Comparison of ENCODE assay signal across 16 cellular contexts in the genomic region with DNA sequence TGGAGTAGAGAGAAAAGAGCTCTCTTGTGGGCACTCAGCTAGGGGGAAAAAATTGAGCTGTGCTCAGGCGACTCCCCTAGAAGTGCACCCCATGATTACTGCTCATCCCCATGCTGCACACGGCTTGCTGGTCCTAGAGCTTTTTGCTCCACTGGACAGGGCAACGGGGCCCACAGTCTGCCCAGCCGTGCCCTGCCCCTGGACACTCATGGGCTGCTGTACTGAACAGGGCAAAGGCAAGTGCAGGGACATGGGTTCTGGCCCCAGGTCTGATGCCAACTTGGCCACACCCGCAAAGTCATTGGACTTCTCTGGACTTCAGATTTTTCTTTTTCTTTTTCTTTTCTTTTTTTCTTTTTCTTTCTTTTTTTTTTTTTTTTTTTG. TPM values are rescaled to one million over a fixed set of nuclear protein-coding genes. Genes with fewer than 3 reads are reported as not detected.
DNase-seq lines count a peak whose midpoint lies in the region; ATAC-seq, FAIRE-seq and TF ChIP-seq lines count a peak whose summit lies in the region.
"Had no signal": no experiment of that assay in that cellular context is flagged by ENCODE, and none has a peak within 500 bp of the region (broad histone marks: within the 10 kb centered on the region; RNA-seq: fewer than 3 reads in every experiment).

No MANE protein-coding gene starts in this region.

- H3K36me3 ChIP-seq in right lobe of liver (no peaks in the 10 kb centered on the region), HepG2 (replicated peaks in 1 of 2; ENCODE audit: control insufficient read depth in 1 of 2, insufficient read depth in 2 of 2, low read length in 2 of 2) (no peaks in the 10 kb centered on the region), neuronal stem cell (replicated peaks in 1 of 2; ENCODE audit: control insufficient read depth in 2 of 2, insufficient read depth in 2 of 2, low read length in 2 of 2) (no peaks in the 10 kb centered on the region)
- H3K36me3 ChIP-seq: adrenal gland had no signal

- CTCF ChIA-PET in HepG2 (lab: Yijun Ruan, JAX; ENCODE audit: low intra/inter-chr PET ratio, low total read pairs) = no interaction called here

- H3K36me3 Mint-ChIP-seq in activated T-helper 1 cell treated with anti-CD3 and anti-CD28 coated beads, Interleukin-12 subunit alpha, Interleukin-12 subunit beta, Interleukin-2, Interleukin-4 antibody, amounts not matched to agents 30 ng/mL and 10 ng/mL and 1 ng/mL, durations not matched to agents 14 hours and 24 hours and 36 hours (ENCODE audit: low read depth) = no peaks in the 10 kb centered on the region
- H3K36me3 Mint-ChIP-seq in immature natural killer cell = no peaks in the 10 kb centered on the region

- peak overlapping the region; percentile 4 for H3K4ac ChIP-seq in neuronal stem cell (ENCODE audit: low read length)

- H3K4me2 ChIP-seq in HepG2 (ENCODE audit: low read depth, low read length) (no peak overlapping the region), neuronal stem cell (ENCODE audit: insufficient read depth, low read length, poor library complexity, severe bottlenecking) (no peak overlapping the region)

- H3K23ac ChIP-seq in neuronal stem cell (ENCODE audit: low read depth, low read length, poor library complexity) = no peak overlapping the region

- H3K79me2 ChIP-seq in HepG2 (ENCODE audit: insufficient read depth, low read length) = no peaks in the 10 kb centered on the region

- H3K4me1 ChIP-seq in right lobe of liver = peaks cover 0 to 36% (median 10%) of the 10 kb centered on the region in 4 donors
- H3K4me1 ChIP-seq in HepG2 (ENCODE audit: insufficient read depth, low read length) = peaks cover 41% of the 10 kb centered on the region
- H3K4me1 ChIP-seq in neuronal stem cell (ENCODE audit: control insufficient read depth in 2 of 2, insufficient read depth in 1 of 2, low read depth in 1 of 2, low read length in 2 of 2) = peaks cover 11 to 22% of the 10 kb centered on the region in 2 donors

- BruUV-seq in HepG2 (replicated peaks; lab: Mats Ljungman, UMichigan) = no TSS peak

- no peaks in the 10 kb centered on the region for H3K27me3 Mint-ChIP-seq in activated T-helper 1 cell treated with anti-CD3 and anti-CD28 coated beads, Interleukin-12 subunit alpha, Interleukin-12 subunit beta, Interleukin-2, Interleukin-4 antibody, amounts not matched to agents 30 ng/mL and 10 ng/mL and 1 ng/mL, durations not matched to agents 14 hours and 24 hours and 36 hours (ENCODE audit: insufficient read depth)
- H3K27me3 Mint-ChIP-seq in immature natural killer cell (ENCODE audit: low read depth in 3 of 3) = peaks cover 2 to 12% (median 3%) of the 10 kb centered on the region in 3 donors
- H3K27me3 Mint-ChIP-seq: progenitor cell of endocrine pancreas had no signal

- no peak for TF ChIP-seq CTCF in right lobe of liver (IDR thresholded peaks at IDR 0.05)
- TF ChIP-seq CTCF in HepG2 (CRISPR knock-in tag; IDR thresholded peaks at IDR 0.05) = no peak

- H2BK15ac ChIP-seq in neuronal stem cell (ENCODE audit: low read length) = peak overlapping the region; percentile 8

- no peaks in the 10 kb centered on the region for H3K27me3 ChIP-seq in right lobe of liver
- H3K27me3 ChIP-seq in HepG2 (ENCODE audit: control insufficient read depth in 1 of 2, insufficient read depth in 2 of 2, low read length in 2 of 2) = no peaks in the 10 kb centered on the region
- peaks cover 0 to 2% (median 0%) of the 10 kb centered on the region in 3 experiments for H3K27me3 ChIP-seq in neuronal stem cell (ENCODE audit: control insufficient read depth in 3 of 3, insufficient read depth in 3 of 3, low read depth in 1 of 3, low read length in 3 of 3)
- H3K27me3 ChIP-seq: adrenal gland had no signal

- POLR2A ChIA-PET in HepG2 (lab: Yijun Ruan, JAX) = interaction anchor here (0.9 kb wide), 1 partner anchor 79 kb away, joined by 4 read pairs; no protein-coding TSS in a partner anchor

- no peak for FAIRE-seq in HepG2 (lab: Jason Lieb, UNC)
- FAIRE-seq: D721Med, G401.6 had no signal

- H2AFZ ChIP-seq in HepG2 (ENCODE audit: low read length) (no peak overlapping the region), neuronal stem cell (ENCODE audit: low read length) (no peak overlapping the region)

- no peak for TF ChIP-seq RAD21 in HepG2 (CRISPR knock-in tag; IDR thresholded peaks at IDR 0.05)

- no peak overlapping the region for H3K14ac ChIP-seq in neuronal stem cell (ENCODE audit: low read length)

- peak overlapping the region; percentile 64 for H2AK5ac ChIP-seq in neuronal stem cell (ENCODE audit: low read depth, low read length)

- H3K27ac Mint-ChIP-seq in activated T-helper 1 cell treated with anti-CD3 and anti-CD28 coated beads, Interleukin-12 subunit alpha, Interleukin-12 subunit beta, Interleukin-2, Interleukin-4 antibody, amounts not matched to agents 30 ng/mL and 10 ng/mL and 1 ng/mL, durations not matched to agents 14 hours and 24 hours and 36 hours = peak overlapping the region; percentile 14
- no peak overlapping the region for H3K27ac Mint-ChIP-seq in immature natural killer cell
- H3K27ac Mint-ChIP-seq: progenitor cell of endocrine pancreas had no signal

- H3K9me3 ChIP-seq in right lobe of liver (no peaks in the 10 kb centered on the region), HepG2 (ENCODE audit: low read length) (no peaks in the 10 kb centered on the region), neuronal stem cell (replicated peaks in 1 of 2; ENCODE audit: control insufficient read depth in 2 of 2, insufficient read depth in 1 of 2, low read depth in 1 of 2, low read length in 2 of 2) (peaks cover 0 to 1% of the 10 kb centered on the region in 2 donors)
- H3K9me3 ChIP-seq: adrenal gland had no signal

- peak overlapping the region; percentile 20 for H3K18ac ChIP-seq in neuronal stem cell (ENCODE audit: low read length)

- no peak for TF ChIP-seq EP300 in HepG2 (IDR thresholded peaks at IDR 0.05; ENCODE audit: low read depth in 2 of 2, low read length in 2 of 2)
- no peak for TF ChIP-seq EP300 in HepG2 (CRISPR knock-in tag; IDR thresholded peaks at IDR 0.05; ENCODE audit: borderline replicate concordance)

- H3K4me3 ChIP-seq in right lobe of liver (no peak overlapping the region), HepG2 (replicated peaks in 1 of 3; ENCODE audit: insufficient read depth in 1 of 3, low read depth in 2 of 3, low read length in 3 of 3) (no peak overlapping the region), neuronal stem cell (ENCODE audit: low read length in 2 of 2) (no peak overlapping the region)
- H3K4me3 ChIP-seq: adrenal gland, SK-N-MC had no signal

- no peaks in the 10 kb centered on the region for H3K9me3 Mint-ChIP-seq in activated T-helper 1 cell treated with anti-CD3 and anti-CD28 coated beads, Interleukin-12 subunit alpha, Interleukin-12 subunit beta, Interleukin-2, Interleukin-4 antibody, amounts not matched to agents 30 ng/mL and 10 ng/mL and 1 ng/mL, durations not matched to agents 14 hours and 24 hours and 36 hours
- H3K9me3 Mint-ChIP-seq in immature natural killer cell = no peaks in the 10 kb centered on the region

- no peaks in the 10 kb centered on the region for H3K79me1 ChIP-seq in neuronal stem cell (ENCODE audit: low read depth, low read length)

- TF ChIP-seq POLR2A in right lobe of liver (IDR thresholded peaks at IDR 0.05) (no peak), HepG2 (IDR thresholded peaks at IDR 0.05; ENCODE audit: insufficient read depth in 1 of 2, low read depth in 2 of 2, low read length in 2 of 2) (no peak)

- ATAC-seq in right lobe of liver (no peak), HepG2 (no peak), HG02970 (IDR thresholded peaks at IDR 0.05; ENCODE audit: low FRiP score, unreplicated experiment) (no peak)

- H3K9ac ChIP-seq in HepG2 (ENCODE audit: insufficient read depth, low read depth, low read length) (no peak overlapping the region), neuronal stem cell (ENCODE audit: low read depth, low read length, poor library complexity) (no peak overlapping the region)

- intact Hi-C loops in right lobe of liver (cut with DNase I) = no loop called here
- intact Hi-C loops in HepG2 (cut with micrococcal nuclease; ENCODE audit: unreplicated experiment) = no loop called here
- intact Hi-C loops in activated T-helper 1 cell treated with anti-CD3 and anti-CD28 coated beads, Interleukin-12 subunit alpha, Interleukin-12 subunit beta, Interleukin-2, Interleukin-4 antibody, amounts not matched to agents 30 ng/mL and 10 ng/mL and 1 ng/mL, durations not matched to agents 14 hours and 24 hours and 36 hours (cut with micrococcal nuclease) = loop anchor here (1.0 kb wide), 1 partner anchor 20 kb away; no protein-coding TSS in a partner anchor

- H3K4me1 Mint-ChIP-seq in activated T-helper 1 cell treated with anti-CD3 and anti-CD28 coated beads, Interleukin-12 subunit alpha, Interleukin-12 subunit beta, Interleukin-2, Interleukin-4 antibody, amounts not matched to agents 30 ng/mL and 10 ng/mL and 1 ng/mL, durations not matched to agents 14 hours and 24 hours and 36 hours (ENCODE audit: low read depth) = peaks cover 22% of the 10 kb centered on the region
- no peaks in the 10 kb centered on the region for H3K4me1 Mint-ChIP-seq in immature natural killer cell

- WGBS in right lobe of liver (ENCODE audit: insufficient coverage, low coverage, low lambda C conversion rate, missing lambda C conversion rate) = 100% methylated on average over 4 of the region's 5 CpGs
- 95% methylated on average over 1 of the region's 5 CpGs for WGBS in HepG2 (ENCODE audit: low lambda C conversion rate)
- no CpG with 5 or more reads among the region's 5 CpGs for WGBS in neuronal stem cell (ENCODE audit: extremely low coverage in 2 of 2, insufficient read length in 2 of 2, insufficient replicate concordance in 1 of 2), 2 donors

- H4K91ac ChIP-seq in neuronal stem cell (ENCODE audit: low read depth, low read length, poor library complexity) = no peak overlapping the region

- no peak overlapping the region for H2BK120ac ChIP-seq in neuronal stem cell (ENCODE audit: low read depth, low read length)

- H4K8ac ChIP-seq in neuronal stem cell (ENCODE audit: low read depth, low read length) = no peak overlapping the region

- no peak overlapping the region for H2BK12ac ChIP-seq in neuronal stem cell (ENCODE audit: low read length)

- H4K20me1 ChIP-seq in HepG2 (ENCODE audit: insufficient read depth, low read length) = no peaks in the 10 kb centered on the region

- no peak overlapping the region for H3K4me3 Mint-ChIP-seq in activated T-helper 1 cell treated with anti-CD3 and anti-CD28 coated beads, Interleukin-12 subunit alpha, Interleukin-12 subunit beta, Interleukin-2, Interleukin-4 antibody, amounts not matched to agents 30 ng/mL and 10 ng/mL and 1 ng/mL, durations not matched to agents 14 hours and 24 hours and 36 hours
- H3K4me3 Mint-ChIP-seq in immature natural killer cell = no peak overlapping the region

- H2BK5ac ChIP-seq in neuronal stem cell (ENCODE audit: low read length) = peak overlapping the region; percentile 15

- H3K27ac ChIP-seq in right lobe of liver (peak overlapping the region in 2 of 3 donors; percentile 99), HepG2 (ENCODE audit: extremely low read length, insufficient read depth, low read length) (no peak overlapping the region), neuronal stem cell (replicated peaks; ENCODE audit: low read length) (no peak overlapping the region)
- H3K27ac ChIP-seq: SK-N-MC had no signal

- in situ Hi-C loops in HepG2 (cut with HindIII; ENCODE audit: extremely low pct_ligation_motif_present, low pct_unique_long_range_greater_than_20kb) = no loop called here

- DNase-seq in right lobe of liver (no peak), HepG2 (ENCODE audit: low spot score) (no peak), neuronal stem cell (ENCODE audit: low spot score) (no peak), NCI-H2029 treated with DMSO at 0.1 percent for 48 hours (lab: John Stamatoyannopoulos, UW) (no peak), immature natural killer cell (no peak), NCI-H1092 (lab: John Stamatoyannopoulos, UW) (no peak)
- DNase-seq in activated T-helper 1 cell treated with anti-CD3 and anti-CD28 coated beads, Interleukin-12 subunit alpha, Interleukin-12 subunit beta, Interleukin-2, Interleukin-4 antibody, amounts not matched to agents 30 ng/mL and 10 ng/mL and 1 ng/mL, durations not matched to agents 14 hours and 24 hours and 36 hours (ENCODE audit: low spot score) = no peak
- DNase-seq: effector memory CD4-positive, alpha-beta T cell; GOT3; NCI-H187 treated with DMSO at 0.1 percent for 48 hours had no signal

RNA-seq across cellular contexts. Expression of a gene that starts 42.8 kb away (rescaled TPM):
- total RNA-seq in right lobe of liver (10 to 100 TPM in 2 of 6 experiments, 1 to 10 TPM in 4; 7.2 to 16.7 (median 8.0) TPM), HepG2 (2016; rRNA removed; fragmentation: Illumina TruSeq; extraction: Trizol) (31.0 and 37.7 TPM in 2 replicates)
- total RNA-seq in HepG2 (2016; cell fraction: cytosol; rRNA removed; fragmentation: Illumina TruSeq; extraction: Trizol; ENCODE audit: low read depth) = 8.0 and 10.9 TPM in 2 replicates
- total RNA-seq in HepG2 (2016; cell fraction: insoluble cytoplasmic fraction; rRNA removed; fragmentation: Illumina TruSeq; extraction: Trizol) = 33.0 and 39.2 TPM in 2 replicates
- total RNA-seq in HepG2 (2016; cell fraction: membrane; rRNA removed; fragmentation: Illumina TruSeq; extraction: Trizol) = 9.9 and 14.5 TPM in 2 replicates
- total RNA-seq in HepG2 (2016; cell fraction: nucleus; rRNA removed; fragmentation: Illumina TruSeq; extraction: Trizol) = 49.3 and 51.0 TPM in 2 replicates
- polyA plus RNA-seq in HepG2 (2011; rRNA removed) (58.7 and 67.0 TPM in 2 replicates), immature natural killer cell (10 to 100 TPM in 1 of 3 donors, 1 to 10 TPM in 2; 4.7 to 11.1 (median 7.0) TPM)
- polyA plus RNA-seq in HepG2 (2011; cell fraction: cytosol; rRNA removed) = 15.2 and 18.3 TPM in 2 replicates
- polyA plus RNA-seq in HepG2 (2011; cell fraction: nucleus; rRNA removed) = 127 and 145 TPM in 2 replicates
- polyA plus RNA-seq in HepG2 (2012) = 31.2 and 34.3 TPM in 2 replicates
- polyA plus RNA-seq in HepG2 (2016; cell fraction: cytosol; fragmentation: Illumina TruSeq; extraction: Trizol; ENCODE audit: low read depth) = 1.00 and 1.2 TPM in 2 replicates
- polyA plus RNA-seq in HepG2 (2016; cell fraction: insoluble cytoplasmic fraction; fragmentation: Illumina TruSeq; extraction: Trizol; ENCODE audit: low read depth) = 26.8 and 27.3 TPM in 2 replicates
- polyA plus RNA-seq in HepG2 (2016; cell fraction: membrane; fragmentation: Illumina TruSeq; extraction: Trizol; ENCODE audit: low read depth) = 3.6 and 4.1 TPM in 2 replicates
- polyA plus RNA-seq in HepG2 (2016; cell fraction: nucleus; fragmentation: Illumina TruSeq; extraction: Trizol; ENCODE audit: insufficient read depth, low read depth) = 121 and 134 TPM in 2 replicates
- 15.4 and 29.8 TPM in 2 replicates for polyA minus RNA-seq in HepG2 (2011; rRNA and poly(A)+ RNA removed; ENCODE audit: low replicate concordance)
- polyA minus RNA-seq in HepG2 (2011; cell fraction: cytosol; rRNA and poly(A)+ RNA removed) = 10.9 and 11.5 TPM in 2 replicates
- 73.5 and 78.7 TPM in 2 replicates for polyA minus RNA-seq in HepG2 (2011; cell fraction: nucleus; rRNA and poly(A)+ RNA removed)
- 71.7 and 78.9 TPM in 2 replicates for total RNA-seq in activated T-helper 1 cell treated with anti-CD3 and anti-CD28 coated beads, Interleukin-12 subunit alpha, Interleukin-12 subunit beta, Interleukin-2, Interleukin-4 antibody, amounts not matched to agents 30 ng/mL and 10 ng/mL and 1 ng/mL, durations not matched to agents 14 hours and 24 hours and 36 hours
- 20.2 TPM for polyA plus RNA-seq in neuronal stem cell (2013, experiment 1 of 2)
- polyA plus RNA-seq in neuronal stem cell (2013, experiment 2 of 2) = 19.1 TPM

Comparison
In these comparisons a context has a peak if more than half of its experiments do, and no peak if none do; other contexts are left out.
1. H3K27ac ChIP-seq: peak in right lobe of liver (2 of 3); none in HepG2 (single experiment) and neuronal stem cell (single experiment).